2 cellular contexts compared by ENCODE assay signal in genomic region chr10:131961047-131961776, GRCh38.
TF ChIP-seq lines count a peak whose summit lies in the region.

No MANE protein-coding gene starts in this region.

TF ChIP-seq in K562, 482 proteins besides CTCF, POLR2A, EP300 and RAD21:
- peak; percentile 58 for TF ChIP-seq POLR2G (IDR thresholded peaks at IDR 0.05; ENCODE audit: low read depth, low read length)
- TF ChIP-seq MXI1 (IDR thresholded peaks at IDR 0.05; ENCODE audit: low read depth, low read length), result no peak

TF ChIP-seq in HepG2, 621 proteins besides CTCF, POLR2A, EP300 and RAD21:
- TF ChIP-seq CAMTA2 (CRISPR knock-in tag; IDR thresholded peaks at IDR 0.05; ENCODE audit: borderline replicate concordance), result no peak
- peak; percentile 81 for TF ChIP-seq AGO2 (optimal IDR thresholded peaks at IDR 0.05; ENCODE audit: low read depth, low read length)
